In genomic region chr1:28456078-28456477, GRCh38 we compare ENCODE assay signal across 10 cellular contexts. TPM values are rescaled to one million over a fixed set of nuclear protein-coding genes. Genes with fewer than 3 reads are reported as not detected.
DNase-seq lines count a peak whose midpoint lies in the region; ATAC-seq and TF ChIP-seq lines count a peak whose summit lies in the region.
"Had no signal": no experiment of that assay in that cellular context is flagged by ENCODE, and none has a peak within 500 bp of the region (broad histone marks: within the 10 kb centered on the region; RNA-seq: fewer than 3 reads in every experiment).

No MANE protein-coding gene starts in this region.

- H3K27me3 ChIP-seq in thyroid gland, result no peaks in the 10 kb centered on the region
- H3K27me3 ChIP-seq: BE2C had no signal

- CTCF ChIA-PET in OCI-LY7 (lab: Charles Lee; ENCODE audit: unreplicated experiment), result no interaction called here

- WGBS in thyroid gland, 2 donors, result 60 to 63% methylated on average over 5 of the region's 5 CpGs

- H3K27ac Mint-ChIP-seq in activated CD4-positive, alpha-beta T cell treated with anti-CD3 and anti-CD28 coated beads, Interleukin-2, amount 10 ng/mL, durations not matched to agents 24 days and 14 days, result peak overlapping the region; percentile 79
- peak overlapping the region; percentile 78 for H3K27ac Mint-ChIP-seq in chondrocyte (ENCODE audit: unreplicated experiment)

- peaks cover 23% of the 10 kb centered on the region for H3K4me1 Mint-ChIP-seq in activated CD4-positive, alpha-beta T cell treated with anti-CD3 and anti-CD28 coated beads, Interleukin-2, amount 10 ng/mL, durations not matched to agents 24 days and 14 days
- H3K4me1 Mint-ChIP-seq in chondrocyte (ENCODE audit: low read depth), result peaks cover 31% of the 10 kb centered on the region

- no peaks in the 10 kb centered on the region for H3K9me3 Mint-ChIP-seq in activated CD4-positive, alpha-beta T cell treated with anti-CD3 and anti-CD28 coated beads, Interleukin-2, amount 10 ng/mL, durations not matched to agents 24 days and 14 days
- no peaks in the 10 kb centered on the region for H3K9me3 Mint-ChIP-seq in chondrocyte (ENCODE audit: low read depth)

- no peaks in the 10 kb centered on the region for H3K27me3 Mint-ChIP-seq in activated CD4-positive, alpha-beta T cell treated with anti-CD3 and anti-CD28 coated beads, Interleukin-2, amount 10 ng/mL, durations not matched to agents 24 days and 14 days
- no peaks in the 10 kb centered on the region for H3K27me3 Mint-ChIP-seq in chondrocyte (ENCODE audit: low read depth)

- no peaks in the 10 kb centered on the region for H4K20me1 ChIP-seq in OCI-LY7 (ENCODE audit: insufficient read depth, low read length)

- no peak for TF ChIP-seq POLR2A in thyroid gland (IDR thresholded peaks at IDR 0.05)

- no peaks in the 10 kb centered on the region for H3K79me2 ChIP-seq in OCI-LY7 (ENCODE audit: insufficient read depth, low read depth, low read length)

- no peak overlapping the region for H3K4me3 ChIP-seq in OCI-LY7 (ENCODE audit: low read depth, low read length, poor library complexity, severe bottlenecking)
- no peak overlapping the region for H3K4me3 ChIP-seq in thyroid gland (replicated peaks in 1 of 3)

- POLR2A ChIA-PET in OCI-LY7 (lab: Charles Lee), result no interaction called here

- peak overlapping the region; percentile 14 for H3K4me3 Mint-ChIP-seq in activated CD4-positive, alpha-beta T cell treated with anti-CD3 and anti-CD28 coated beads, Interleukin-2, amount 10 ng/mL, durations not matched to agents 24 days and 14 days
- H3K4me3 Mint-ChIP-seq in chondrocyte (ENCODE audit: unreplicated experiment), result no peak overlapping the region

- DNase-seq in activated CD4-positive, alpha-beta T cell treated with anti-CD3 and anti-CD28 coated beads, Interleukin-2, amount 10 ng/mL, durations not matched to agents 24 days and 14 days, result peak; percentile 71
- DNase-seq in activated CD4-positive, alpha-beta T cell treated with anti-CD3 and anti-CD28 coated beads for 4 hours, result no peak
- DNase-seq in OCI-LY7 (ENCODE audit: low spot score) (peak; percentile 40), chondrocyte (ENCODE audit: low spot score) (no peak), renal cortical epithelial cell (ENCODE audit: low read depth) (peak; percentile 54), thyroid gland (no peak)
- DNase-seq: BE2C, NCI-H2081 treated with DMSO at 0.1 percent for 48 hours had no signal

- H3K9me3 ChIP-seq in OCI-LY7 (ENCODE audit: low read length) (no peaks in the 10 kb centered on the region), thyroid gland (no peaks in the 10 kb centered on the region)
- H3K9me3 ChIP-seq: BE2C had no signal

- H3K4me1 ChIP-seq in OCI-LY7 (ENCODE audit: insufficient read depth, low read length, poor library complexity, severe bottlenecking), result peaks cover 11% of the 10 kb centered on the region
- H3K4me1 ChIP-seq in thyroid gland, result peaks cover 0 to 16% of the 10 kb centered on the region in 2 donors
- H3K4me1 ChIP-seq: BE2C had no signal

- H3K27ac ChIP-seq in OCI-LY7 (ENCODE audit: low read depth, low read length, poor library complexity, severe bottlenecking), result no peak overlapping the region
- H3K27ac ChIP-seq in thyroid gland, result peak overlapping the region in 1 of 3 donors; percentile 18

- no peaks in the 10 kb centered on the region for H3K9me2 ChIP-seq in OCI-LY7 (ENCODE audit: insufficient read depth, low read length)

- no TSS peak for BruUV-seq in OCI-LY7 (replicated peaks; lab: Mats Ljungman, UMichigan)

- intact Hi-C loops in activated CD4-positive, alpha-beta T cell treated with anti-CD3 and anti-CD28 coated beads, Interleukin-2, amount 10 ng/mL, durations not matched to agents 24 days and 14 days (cut with micrococcal nuclease), result no loop called here
- intact Hi-C loops in OCI-LY7 (cut with micrococcal nuclease; ENCODE audit: unreplicated experiment) (no loop called here), thyroid gland (cut with DNase I) (no loop called here)

- H2AFZ ChIP-seq in OCI-LY7 (ENCODE audit: low read length), result no peak overlapping the region

- TF ChIP-seq CTCF in OCI-LY7 (conservative IDR thresholded peaks at IDR 0.05; ENCODE audit: low read length) (no peak), chondrocyte (IDR thresholded peaks at IDR 0.05) (no peak), thyroid gland (IDR thresholded peaks at IDR 0.05) (no peak)

- no peak overlapping the region for H3K4me2 ChIP-seq in OCI-LY7 (ENCODE audit: low read length)

- ATAC-seq in HG03108 (IDR thresholded peaks at IDR 0.05; ENCODE audit: unreplicated experiment) (no peak), HG03469 (IDR thresholded peaks at IDR 0.05; ENCODE audit: unreplicated experiment) (no peak)

- H3K36me3 ChIP-seq in OCI-LY7 (ENCODE audit: insufficient read depth, low read length) (peaks cover 11% of the 10 kb centered on the region; the same call in 1 of the 2 replicates), thyroid gland (no peaks in the 10 kb centered on the region)
- H3K36me3 ChIP-seq: BE2C had no signal

- peaks cover 20% of the 10 kb centered on the region for H3K36me3 Mint-ChIP-seq in activated CD4-positive, alpha-beta T cell treated with anti-CD3 and anti-CD28 coated beads, Interleukin-2, amount 10 ng/mL, durations not matched to agents 24 days and 14 days (ENCODE audit: low read depth)
- peaks cover 10% of the 10 kb centered on the region for H3K36me3 Mint-ChIP-seq in chondrocyte (ENCODE audit: low read depth)

RNA-seq across cellular contexts. Expression of gene RCC1, which starts 49.8 kb away (rescaled TPM):
- 143 and 145 TPM in 2 replicates for total RNA-seq in activated CD4-positive, alpha-beta T cell treated with anti-CD3 and anti-CD28 coated beads, Interleukin-2, amount 10 ng/mL, durations not matched to agents 24 days and 14 days
- 87.6 and 101 TPM in 2 replicates for total RNA-seq in OCI-LY7 (2014; rRNA removed; shearing (Covaris generic))
- 95.3 and 108 TPM in 2 replicates for total RNA-seq in OCI-LY7 (2022)
- total RNA-seq in chondrocyte, result 18.8 to 20.5 TPM (median 20.5 TPM) in 3 replicates
- total RNA-seq in renal cortical epithelial cell, result 64.5 and 87.0 TPM in 2 replicates
- total RNA-seq in thyroid gland, result 10 to 100 TPM in 3 of 4 donors, 1 to 10 TPM in 1; 9.4 to 22.8 (median 14.0) TPM

Comparison
In these comparisons a context has a peak if more than half of its experiments do, and no peak if none do; other contexts are left out.
1. DNase-seq: peak in activated CD4-positive, alpha-beta T cell treated with anti-CD3 and anti-CD28 coated beads, Interleukin-2, amount 10 ng/mL, durations not matched to agents 24 days and 14 days (single experiment), OCI-LY7 (single experiment) and renal cortical epithelial cell (single experiment); none in activated CD4-positive, alpha-beta T cell treated with anti-CD3 and anti-CD28 coated beads for 4 hours (0 of 2), chondrocyte (single experiment) and thyroid gland (0 of 2).